In the genomic region with DNA sequence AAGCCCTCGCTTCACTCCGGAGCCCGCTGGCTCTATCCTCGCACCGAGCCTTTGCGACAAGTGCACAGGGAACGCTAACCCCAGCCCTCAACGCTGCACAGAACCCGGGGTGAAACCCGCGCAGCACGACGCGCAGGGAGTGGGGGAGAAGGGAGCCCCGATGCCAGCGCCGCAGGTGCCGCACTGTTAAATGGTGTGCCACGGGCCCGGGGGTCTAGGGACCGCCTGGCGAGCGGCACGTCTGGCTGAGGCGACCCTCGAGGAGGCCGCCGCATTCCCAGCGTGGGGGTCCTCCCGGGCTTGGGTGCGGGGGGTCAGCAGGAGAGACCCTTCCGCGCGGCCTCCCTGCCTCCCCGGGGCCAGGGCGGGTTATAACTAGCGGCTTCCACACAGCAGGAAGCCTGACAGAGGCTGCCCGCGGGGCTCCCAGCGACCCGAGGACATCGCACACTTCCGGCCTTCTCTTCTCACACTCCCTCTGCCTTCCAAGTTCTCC, we compare ENCODE assay signal across 8 cellular contexts. TPM values are rescaled to one million over a fixed set of nuclear protein-coding genes. Genes with fewer than 3 reads are reported as not detected.
DNase-seq lines count a peak whose midpoint lies in the region; ATAC-seq, FAIRE-seq and TF ChIP-seq lines count a peak whose summit lies in the region.

No MANE protein-coding gene starts in this region.

- peaks cover 11% of the 10 kb centered on the region for H3K23me2 ChIP-seq in H1 (ENCODE audit: low read depth, low read length)

- H3K9me3 ChIP-seq in H1 (ENCODE audit: insufficient read depth in 2 of 2, low read depth in 1 of 2, low read length in 1 of 2): no peaks in the 10 kb centered on the region

- intact Hi-C loops in activated B cell treated with CpG ODN at 0.5 μM for 24 hours (cut with micrococcal nuclease): loop anchor here (1.0 to 5.0 kb wide), 7 partner anchors 8 to 1407 kb away; a partner anchor contains a TSS

- WGBS in H1 (ENCODE audit: extremely low coverage in 1 of 2, insufficient coverage in 1 of 2, insufficient read length in 1 of 2, insufficient replicate concordance in 2 of 2, low coverage in 1 of 2, low lambda C conversion rate in 2 of 2, missing lambda C conversion rate in 1 of 2), 2 experiments: 16% methylated on average over 19 of the region's 43 CpGs; no CpG with 5 or more reads in 1 of the 2 experiments

- H3K79me2 ChIP-seq in H1 (ENCODE audit: control insufficient read depth in 1 of 2, insufficient read depth in 2 of 2, low read length in 2 of 2): no peaks in the 10 kb centered on the region

- H3K36me3 Mint-ChIP-seq in activated CD8-positive, alpha-beta memory T cell treated with anti-CD3 and anti-CD28 coated beads, Interleukin-2, amount 10 ng/mL, durations not matched to agents 7 days and 5 days: no peaks in the 10 kb centered on the region
- H3K36me3 Mint-ChIP-seq in activated B cell treated with CpG ODN at 0.5 μM for 24 hours (ENCODE audit: low read depth) (no peaks in the 10 kb centered on the region), nephron (ENCODE audit: low read depth) (no peaks in the 10 kb centered on the region)

- 0 out of 2 replicates have a peak overlapping the region, but pooled peaks have one; percentile 29 for H2BK15ac ChIP-seq in H1 (ENCODE audit: low read length)

- H3K56ac ChIP-seq in H1 (replicated peaks; ENCODE audit: insufficient read length, low read depth, low read length): no peak overlapping the region

- peak overlapping the region; percentile 7 for H4K5ac ChIP-seq in H1 (ENCODE audit: insufficient read length, low read depth, low read length)

- H3K36me3 ChIP-seq in H1 (ENCODE audit: control insufficient read depth in 2 of 4, insufficient read depth in 4 of 4, low read length in 3 of 4): no peaks in the 10 kb centered on the region

- H3K14ac ChIP-seq in H1 (ENCODE audit: insufficient read length): no peak overlapping the region

- TF ChIP-seq RAD21 in H1 (IDR thresholded peaks at IDR 0.05 in 1 of 2, conservative IDR thresholded peaks at IDR 0.05 in 1 of 2; ENCODE audit: low read depth in 2 of 2, low read length in 2 of 2): no peak

- peak; percentile 65 for DNase-seq in activated CD8-positive, alpha-beta memory T cell treated with anti-CD3 and anti-CD28 coated beads, Interleukin-2, amount 10 ng/mL, durations not matched to agents 7 days and 5 days
- no peak for DNase-seq in activated CD8-positive, alpha-beta memory T cell treated with anti-CD3 and anti-CD28 coated beads for 24 hours
- peak; percentile 60 for DNase-seq in activated B cell treated with CpG ODN at 0.5 μM for 24 hours
- peak in 1 of 2 experiments; percentile 61 for DNase-seq in H1 (ENCODE audit: low read depth in 1 of 2, low spot score in 2 of 2)
- DNase-seq in NCI-H510A treated with DMSO at 0.1 percent for 48 hours (lab: John Stamatoyannopoulos, UW): no peak
- no peak for DNase-seq in HuH-7.5 (ENCODE audit: low spot score)

- no peak overlapping the region for H3K4ac ChIP-seq in H1 (replicated peaks; ENCODE audit: insufficient read length, low read depth, low read length)

- TF ChIP-seq EP300 in H1 (IDR thresholded peaks at IDR 0.05; ENCODE audit: borderline replicate concordance in 1 of 2, low read depth in 2 of 2, low read length in 2 of 2): no peak

- H2BK12ac ChIP-seq in H1 (ENCODE audit: low read depth, low read length): no peak overlapping the region

- no peak for TF ChIP-seq POLR2A in H1 (IDR thresholded peaks at IDR 0.05; ENCODE audit: control extremely low read depth in 1 of 2, low read depth in 2 of 2, low read length in 2 of 2)

- peak overlapping the region; percentile 78; the same call in 1 of the 2 replicates for H2AFZ ChIP-seq in H1 (ENCODE audit: low read length)

- peak overlapping the region; percentile 87 for H3K27ac Mint-ChIP-seq in activated CD8-positive, alpha-beta memory T cell treated with anti-CD3 and anti-CD28 coated beads, Interleukin-2, amount 10 ng/mL, durations not matched to agents 7 days and 5 days
- H3K27ac Mint-ChIP-seq in activated B cell treated with CpG ODN at 0.5 μM for 24 hours (peak overlapping the region; percentile 84), nephron (peak overlapping the region in 1 of 3 experiments; percentile 78)

- peaks cover 12% of the 10 kb centered on the region for H3K4me1 Mint-ChIP-seq in activated CD8-positive, alpha-beta memory T cell treated with anti-CD3 and anti-CD28 coated beads, Interleukin-2, amount 10 ng/mL, durations not matched to agents 7 days and 5 days
- H3K4me1 Mint-ChIP-seq in activated B cell treated with CpG ODN at 0.5 μM for 24 hours: peaks cover 30% of the 10 kb centered on the region
- H3K4me1 Mint-ChIP-seq in nephron: peaks cover 31% of the 10 kb centered on the region

- H3K27me3 ChIP-seq in H1 (replicated peaks in 1 of 4; ENCODE audit: control insufficient read depth in 3 of 4, extremely low read depth in 1 of 4, insufficient read depth in 3 of 4, low read length in 3 of 4): peaks cover 1 to 11% (median 7%) of the 10 kb centered on the region in 4 experiments; a peak in 6 of 7 replicates

- no peak overlapping the region for H3K23ac ChIP-seq in H1 (ENCODE audit: insufficient read length)

- H3K4me1 ChIP-seq in H1 (replicated peaks in 1 of 4; ENCODE audit: control insufficient read depth in 3 of 4, insufficient read depth in 4 of 4, low read length in 3 of 4): peaks cover 2 to 12% (median 3%) of the 10 kb centered on the region in 4 experiments; a peak in 6 of 7 replicates

- CTCF ChIA-PET in activated CD8-positive, alpha-beta memory T cell treated with anti-CD3 and anti-CD28 coated beads, Interleukin-2, amount 10 ng/mL, durations not matched to agents 7 days and 5 days (lab: Charles Lee): interaction anchor here (0.6 to 8.2 kb wide), 9 partner anchors 134 to 238 kb away, joined by 3 to 162 read pairs (median 5); no protein-coding TSS in a partner anchor
- CTCF ChIA-PET in activated B cell treated with CpG ODN at 0.5 μM for 24 hours (lab: Charles Lee) (interaction anchor here (1.0 to 10.4 kb wide), 5 partner anchors 128 to 987 kb away, joined by 4 to 257 read pairs (median 4); no protein-coding TSS in a partner anchor), H1 (lab: Charles Lee; ENCODE audit: partially characterized antibody) (interaction anchor here (0.7 to 14.3 kb wide), 8 partner anchors 54 to 1040 kb away, joined by 3 to 188 read pairs (median 4); no protein-coding TSS in a partner anchor)

- no peak overlapping the region for H2BK120ac ChIP-seq in H1 (replicated peaks; ENCODE audit: low read depth, low read length)

- no peak for FAIRE-seq in H1 (lab: Jason Lieb, UNC)

- H3K27me3 Mint-ChIP-seq in activated CD8-positive, alpha-beta memory T cell treated with anti-CD3 and anti-CD28 coated beads, Interleukin-2, amount 10 ng/mL, durations not matched to agents 7 days and 5 days: no peaks in the 10 kb centered on the region
- H3K27me3 Mint-ChIP-seq in activated B cell treated with CpG ODN at 0.5 μM for 24 hours: no peaks in the 10 kb centered on the region
- H3K27me3 Mint-ChIP-seq in nephron (ENCODE audit: low read depth): peaks cover 4% of the 10 kb centered on the region

- H3K9me3 Mint-ChIP-seq in activated CD8-positive, alpha-beta memory T cell treated with anti-CD3 and anti-CD28 coated beads, Interleukin-2, amount 10 ng/mL, durations not matched to agents 7 days and 5 days (ENCODE audit: low read depth): no peaks in the 10 kb centered on the region
- no peaks in the 10 kb centered on the region for H3K9me3 Mint-ChIP-seq in activated B cell treated with CpG ODN at 0.5 μM for 24 hours
- no peaks in the 10 kb centered on the region for H3K9me3 Mint-ChIP-seq in nephron

- H3K4me3 ChIP-seq in H1 (ENCODE audit: extremely low read depth in 1 of 4, insufficient read depth in 2 of 4, low read depth in 3 of 4, low read length in 4 of 4): peak overlapping the region; percentile 31 to 70 (median 44)

- POLR2A ChIA-PET in activated B cell treated with CpG ODN at 0.5 μM for 24 hours (lab: Charles Lee) (interaction anchor here (0.8 to 3.2 kb wide), 5 partner anchors 135 to 145 kb away, joined by 3 to 48 read pairs (median 5); no protein-coding TSS in a partner anchor), H1 (lab: Charles Lee; ENCODE audit: partially characterized antibody) (interaction anchor here (0.8 kb wide), 1 partner anchor 99 kb away, joined by 3 read pairs; no protein-coding TSS in a partner anchor)

- TF ChIP-seq CTCF in activated B cell treated with CpG ODN at 0.5 μM for 24 hours (IDR thresholded peaks at IDR 0.05) (no peak), H1 (IDR thresholded peaks at IDR 0.05; ENCODE audit: control extremely low read depth in 1 of 3, insufficient read depth in 1 of 3, low read depth in 1 of 3, low read length in 3 of 3) (no peak), nephron (IDR thresholded peaks at IDR 0.05; ENCODE audit: unreplicated experiment in 3 of 3) (no peak)

- H4K91ac ChIP-seq in H1 (replicated peaks; ENCODE audit: insufficient read length, low read length): no peak overlapping the region

- peak overlapping the region; percentile 84 for H3K4me3 Mint-ChIP-seq in activated CD8-positive, alpha-beta memory T cell treated with anti-CD3 and anti-CD28 coated beads, Interleukin-2, amount 10 ng/mL, durations not matched to agents 7 days and 5 days
- peak overlapping the region; percentile 90 for H3K4me3 Mint-ChIP-seq in activated B cell treated with CpG ODN at 0.5 μM for 24 hours
- peak overlapping the region; percentile 76 to 87 (median 85) for H3K4me3 Mint-ChIP-seq in nephron

- peak overlapping the region; percentile 18 to 83 for H3K4me2 ChIP-seq in H1 (ENCODE audit: insufficient read depth in 1 of 2, low read depth in 2 of 2, low read length in 2 of 2)

- H3K18ac ChIP-seq in H1 (ENCODE audit: extremely low read depth, low read length): peak overlapping the region; percentile 60; the same call in 1 of the 2 replicates

- no peaks in the 10 kb centered on the region for H3K79me1 ChIP-seq in H1 (ENCODE audit: low read depth, low read length)

- H4K8ac ChIP-seq in H1 (ENCODE audit: extremely low read depth, insufficient read depth, low read length): peak overlapping the region; percentile 60

- H4K20me1 ChIP-seq in H1 (replicated peaks in 1 of 2; ENCODE audit: control insufficient read depth in 1 of 2, insufficient read depth in 2 of 2, low read length in 2 of 2): no peaks in the 10 kb centered on the region

- H2BK20ac ChIP-seq in H1 (ENCODE audit: low read length): no peak overlapping the region

- no peak overlapping the region for H2BK5ac ChIP-seq in H1 (ENCODE audit: low read depth, low read length)

- no peak overlapping the region for H3K27ac ChIP-seq in H1 (ENCODE audit: low read depth, low read length)

- no peak overlapping the region for H2AK5ac ChIP-seq in H1 (ENCODE audit: low read depth, low read length)

- peak; percentile 42 for ATAC-seq in activated CD8-positive, alpha-beta memory T cell treated with anti-CD3 and anti-CD28 coated beads, Interleukin-2, amount 10 ng/mL, durations not matched to agents 7 days and 5 days
- peak; percentile 13 for ATAC-seq in HG03103 (IDR thresholded peaks at IDR 0.05; ENCODE audit: low read depth, unreplicated experiment)
- peak; percentile 29 for ATAC-seq in activated B cell treated with CpG ODN at 0.5 μM for 24 hours (ENCODE audit: low read depth)

- no peak overlapping the region for H3K9ac ChIP-seq in H1 (replicated peaks in 1 of 4; ENCODE audit: extremely low read depth in 1 of 4, low read depth in 3 of 4, low read length in 3 of 4)

RNA-seq across cellular contexts. Expression of a gene that starts 23.8 kb away (rescaled TPM):
- not detected for total RNA-seq in activated CD8-positive, alpha-beta memory T cell treated with anti-CD3 and anti-CD28 coated beads, Interleukin-2, amount 10 ng/mL, durations not matched to agents 7 days and 5 days
- not detected in 2 replicates for total RNA-seq in activated B cell treated with CpG ODN at 0.5 μM for 24 hours
- not detected in 2 replicates for total RNA-seq in H1 (2021; fragmentation: NEBNext Ultra II Directional; extraction: Animal tissue kit (Norgen Biotek cat#: 25700))
- polyA plus RNA-seq in H1 (2011; rRNA removed): 0.05 and 0.06 TPM in 2 replicates
- 0.26 TPM for polyA plus RNA-seq in H1 (2011; cell fraction: cytosol; rRNA removed)
- polyA plus RNA-seq in H1 (2011; cell fraction: nucleus; rRNA removed): 0.46 TPM
- 0.08 to 0.09 TPM in 2 of 4 replicates, not detected in the others for polyA plus RNA-seq in H1 (2012, experiment 1 of 2)
- polyA plus RNA-seq in H1 (2012, experiment 2 of 2): not detected
- polyA plus RNA-seq in H1 (2013, experiment 1 of 2): not detected
- polyA plus RNA-seq in H1 (2013, experiment 2 of 2): 0.04 TPM
- not detected in 2 replicates for polyA minus RNA-seq in H1 (2011; rRNA and poly(A)+ RNA removed)
- polyA minus RNA-seq in H1 (2011; cell fraction: cytosol; rRNA and poly(A)+ RNA removed): not detected
- 0.10 TPM for polyA minus RNA-seq in H1 (2011; cell fraction: nucleus; rRNA and poly(A)+ RNA removed)

Comparison
In these comparisons a context has a peak if more than half of its experiments do, and no peak if none do; other contexts are left out.
1. DNase-seq: peak in activated CD8-positive, alpha-beta memory T cell treated with anti-CD3 and anti-CD28 coated beads, Interleukin-2, amount 10 ng/mL, durations not matched to agents 7 days and 5 days (single experiment) and activated B cell treated with CpG ODN at 0.5 μM for 24 hours (single experiment); none in activated CD8-positive, alpha-beta memory T cell treated with anti-CD3 and anti-CD28 coated beads for 24 hours (single experiment), NCI-H510A treated with DMSO at 0.1 percent for 48 hours (single experiment) and HuH-7.5 (single experiment).
2. Peak in every context shown above with its lines, with median percentiles within 50 percentile points of each other: ATAC-seq and H3K4me3 Mint-ChIP-seq.